21 cellular contexts compared by ENCODE assay signal in the genomic region with DNA sequence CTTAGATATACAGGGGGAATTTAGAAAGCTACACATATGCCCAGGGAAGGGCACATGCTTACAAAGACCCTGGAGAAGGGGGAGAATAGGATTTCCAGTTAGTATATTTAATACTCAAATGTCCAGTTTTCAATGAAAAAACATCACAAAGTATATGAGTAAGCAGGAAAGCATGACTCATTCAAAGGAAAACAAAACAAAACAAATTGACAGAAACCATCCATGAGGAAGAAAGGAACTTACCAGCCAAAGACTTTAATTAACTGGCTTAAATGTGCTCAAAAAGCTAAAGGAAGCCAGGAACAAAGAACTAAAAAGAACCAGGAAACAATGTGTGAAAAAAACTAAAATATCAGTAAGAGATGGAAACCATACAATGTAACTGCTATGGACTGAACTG.
DNase-seq lines count a peak whose midpoint lies in the region; ATAC-seq and TF ChIP-seq lines count a peak whose summit lies in the region.
"Had no signal": no experiment of that assay in that cellular context is flagged by ENCODE, and none has a peak within 500 bp of the region (broad histone marks: within the 10 kb centered on the region; RNA-seq: fewer than 3 reads in every experiment).

No MANE protein-coding gene starts in this region.

- peak overlapping the region; percentile 54; the same call in 1 of the 3 replicates for H2BK15ac ChIP-seq in IMR-90 (ENCODE audit: low read depth, low read length)

- peak overlapping the region; percentile 66 for H4K91ac ChIP-seq in IMR-90 (ENCODE audit: insufficient read depth, low read depth, low read length)

- POLR2A ChIA-PET in IMR-90 (lab: Charles Lee; ENCODE audit: unreplicated experiment): no interaction called here

- H3K4me1 ChIP-seq in IMR-90 (ENCODE audit: control insufficient read depth, insufficient read depth, low read length) (peaks cover 11% of the 10 kb centered on the region), thyroid gland (no peaks in the 10 kb centered on the region)
- H3K4me1 ChIP-seq: vagina had no signal

- intact Hi-C loops in IMR-90 (cut with micrococcal nuclease) (no loop called here), thyroid gland (cut with DNase I) (no loop called here)

- peak overlapping the region; percentile 41; the same call in 1 of the 2 replicates for H3K4me2 ChIP-seq in IMR-90 (ENCODE audit: low read depth, low read length)

- ATAC-seq in IMR-90 (ENCODE audit: low read depth): peak; percentile 73
- ATAC-seq in GM19023 (IDR thresholded peaks at IDR 0.05; ENCODE audit: unreplicated experiment): no peak
- ATAC-seq: Right ventricle myocardium inferior, T-cell had no signal

- H3K9me3 ChIP-seq in IMR-90 (ENCODE audit: control insufficient read depth, insufficient read depth, low read length) (no peaks in the 10 kb centered on the region), thyroid gland (no peaks in the 10 kb centered on the region)
- H3K9me3 ChIP-seq: vagina had no signal

- peaks cover 9 to 22% of the 10 kb centered on the region in 2 experiments; a peak in 3 of 4 replicates for H3K79me1 ChIP-seq in IMR-90 (ENCODE audit: low read depth in 1 of 2, low read length in 2 of 2)

- H3K27me3 ChIP-seq in IMR-90 (ENCODE audit: control insufficient read depth, insufficient read depth, low read length): no peaks in the 10 kb centered on the region
- no peaks in the 10 kb centered on the region for H3K27me3 ChIP-seq in thyroid gland
- H3K27me3 ChIP-seq: vagina had no signal

- TF ChIP-seq POLR2A in IMR-90 (IDR thresholded peaks at IDR 0.05; ENCODE audit: low read depth, low read length): no peak
- no peak for TF ChIP-seq POLR2A in thyroid gland (IDR thresholded peaks at IDR 0.05)

- H2AK9ac ChIP-seq in IMR-90 (replicated peaks; ENCODE audit: low read depth, low read length, poor library complexity): no peak overlapping the region

- peak overlapping the region; percentile 90 for H2BK20ac ChIP-seq in IMR-90 (ENCODE audit: low read depth, low read length)

- H3K23ac ChIP-seq in IMR-90 (ENCODE audit: low read depth, low read length): no peak overlapping the region

- no peak overlapping the region for H3K9ac ChIP-seq in IMR-90 (ENCODE audit: low read depth, low read length)

- peak overlapping the region; percentile 46 for H2BK5ac ChIP-seq in IMR-90 (ENCODE audit: low read depth, low read length, poor library complexity, severe bottlenecking)

- DNase-seq in A172 (ENCODE audit: low spot score) (peak; percentile 10), IMR-90 (peak; percentile 59), astrocyte of the spinal cord (ENCODE audit: low read depth, low spot score) (peak; percentile 60), fibroblast of villous mesenchyme (ENCODE audit: low read depth) (peak; percentile 27), thyroid gland (no peak), EL (no peak), HuH-7 (ENCODE audit: low spot score) (no peak)
- DNase-seq: activated CD4-positive, alpha-beta T cell treated with anti-CD3 and anti-CD28 coated beads, Interleukin-2, amount 50 U/mL, for 1 hour; activated CD8-positive, alpha-beta memory T cell treated with anti-CD3 and anti-CD28 coated beads, Interleukin-2, amount 50 U/mL, for 4 hours; CD4-positive, CD25-positive, alpha-beta regulatory T cell; central memory CD4-positive, alpha-beta T cell; DND-41; effector memory CD4-positive, alpha-beta T cell; foreskin fibroblast; NCI-H187 treated with DMSO at 0.1 percent for 48 hours; stimulated activated CD4-positive, alpha-beta T cell treated with anti-CD3 and anti-CD28 coated beads, Interleukin-4, amount 100 ng/mL, for 1 hour; T-cell had no signal

- peak overlapping the region; percentile 80 for H2BK120ac ChIP-seq in IMR-90 (ENCODE audit: low read depth, low read length)

- peak overlapping the region; percentile 49 for H4K5ac ChIP-seq in IMR-90 (ENCODE audit: low read depth, low read length)

- H3K56ac ChIP-seq in IMR-90 (ENCODE audit: extremely low read depth, insufficient read depth, low read length): peak overlapping the region; percentile 9

- H3K9me1 ChIP-seq in IMR-90 (ENCODE audit: insufficient read depth, low read length): peaks cover 4% of the 10 kb centered on the region

- H4K8ac ChIP-seq in IMR-90 (ENCODE audit: low read depth in 2 of 2, low read length in 2 of 2): peak overlapping the region; percentile 59 to 76

- peak overlapping the region; percentile 72 for H3K4ac ChIP-seq in IMR-90 (ENCODE audit: low read depth, low read length)

- H3K36me3 ChIP-seq in IMR-90 (ENCODE audit: control insufficient read depth, insufficient read depth, low read length): no peaks in the 10 kb centered on the region; the same call in 1 of the 2 replicates
- H3K36me3 ChIP-seq in thyroid gland: no peaks in the 10 kb centered on the region
- H3K36me3 ChIP-seq: vagina had no signal

- TF ChIP-seq CTCF in IMR-90 (conservative IDR thresholded peaks at IDR 0.05; ENCODE audit: low read depth, low read length): no peak
- no peak for TF ChIP-seq CTCF in astrocyte of the spinal cord (IDR thresholded peaks at IDR 0.05; ENCODE audit: low read depth, low read length)
- no peak for TF ChIP-seq CTCF in fibroblast of villous mesenchyme (IDR thresholded peaks at IDR 0.05; ENCODE audit: insufficient read depth, low read depth, low read length)
- no peak for TF ChIP-seq CTCF in thyroid gland (IDR thresholded peaks at IDR 0.05)

- peak overlapping the region; percentile 83 for H3K14ac ChIP-seq in IMR-90 (replicated peaks; ENCODE audit: low read depth, low read length)

- CTCF ChIA-PET in IMR-90 (lab: Yijun Ruan, JAX): no interaction called here

- dilution Hi-C loops in IMR-90 (cut with HindIII; ENCODE audit: low sequenced_read_pairs, unreplicated experiment): no loop called here

- TF ChIP-seq RAD21 in IMR-90 (IDR thresholded peaks at IDR 0.05; ENCODE audit: low read length): no peak

- no peak overlapping the region for H3K4me3 ChIP-seq in IMR-90 (ENCODE audit: insufficient read depth, low read depth, low read length)
- no peak overlapping the region for H3K4me3 ChIP-seq in astrocyte of the spinal cord (ENCODE audit: low read depth, low read length)
- H3K4me3 ChIP-seq in fibroblast of villous mesenchyme (ENCODE audit: low read depth, low read length): no peak overlapping the region
- H3K4me3 ChIP-seq in thyroid gland (replicated peaks in 1 of 3): no peak overlapping the region
- H3K4me3 ChIP-seq: skin epidermis, vagina had no signal

- H3K27ac ChIP-seq in IMR-90 (ENCODE audit: insufficient read depth, low read length) (peak overlapping the region; percentile 54), thyroid gland (no peak overlapping the region)
- H3K27ac ChIP-seq: vagina had no signal

- in situ Hi-C loops in IMR-90 (cut with MboI; ENCODE audit: low sequenced_read_pairs): no loop called here
- in situ Hi-C loops in astrocyte of the spinal cord (cut with HindIII; ENCODE audit: low sequenced_read_pairs): no loop called here

- H3K18ac ChIP-seq in IMR-90 (ENCODE audit: low read depth, low read length): peak overlapping the region; percentile 85

- H2AFZ ChIP-seq in IMR-90 (replicated peaks; ENCODE audit: low read length, poor library complexity): no peak overlapping the region

- no peaks in the 10 kb centered on the region for H4K20me1 ChIP-seq in IMR-90 (ENCODE audit: insufficient read depth, low read length)

- no TSS peak for BruUV-seq in IMR-90 (replicated peaks; lab: Mats Ljungman, UMichigan)

- peak overlapping the region; percentile 98 for H2AK5ac ChIP-seq in IMR-90 (ENCODE audit: low read depth, low read length)

TF ChIP-seq in IMR-90, 13 proteins besides CTCF, POLR2A, EP300 and RAD21:
- TF ChIP-seq BHLHE40 (IDR thresholded peaks at IDR 0.05; ENCODE audit: low read depth, low read length): no peak
- TF ChIP-seq FOS (IDR thresholded peaks at IDR 0.05; ENCODE audit: low read depth, low read length): peak; percentile 63; the same call in 1 of the 2 replicates

Comparison
In these comparisons a context has a peak if more than half of its experiments do, and no peak if none do; other contexts are left out.
1. DNase-seq: peak in A172 (single experiment), IMR-90 (single experiment), astrocyte of the spinal cord (single experiment) and fibroblast of villous mesenchyme (single experiment); none in thyroid gland (0 of 2), EL (single experiment) and HuH-7 (single experiment).